Comparison of ENCODE assay signal across 1 cellular context in genomic region chr10:50622497-50623298, GRCh38.
TF ChIP-seq lines count a peak whose summit lies in the region.

No MANE protein-coding gene starts in this region.

TF ChIP-seq in HEK293, 187 proteins besides CTCF, POLR2A, EP300 and RAD21 (continued from another document and continues in another):
- TF ChIP-seq ZNF266 (tag by site-specific recombination; IDR thresholded peaks at IDR 0.05; ENCODE audit: low read depth) (no peak), FEZF1 (tag by site-specific recombination; IDR thresholded peaks at IDR 0.05) (no peak), ELK4 (IDR thresholded peaks at IDR 0.05; ENCODE audit: borderline replicate concordance, low read depth, low read length) (no peak), ZBTB7A (tag by site-specific recombination; IDR thresholded peaks at IDR 0.05; ENCODE audit: low read depth) (no peak), ZNF341 (tag by site-specific recombination; IDR thresholded peaks at IDR 0.05; ENCODE audit: low read depth) (0 out of 2 replicates have a peak, but pooled peaks have one; percentile 6), ZNF184 (tag by site-specific recombination; IDR thresholded peaks at IDR 0.05) (no peak), GLIS2 (tag by site-specific recombination; IDR thresholded peaks at IDR 0.05) (peak; percentile 89), ZIC2 (tag by site-specific recombination; IDR thresholded peaks at IDR 0.05) (peak; percentile 66), PBX3 (CRISPR knock-in tag; IDR thresholded peaks at IDR 0.05) (no peak), ZNF433 (tag by site-specific recombination; IDR thresholded peaks at IDR 0.05; ENCODE audit: low read depth) (no peak), ZNF169 (tag by site-specific recombination; IDR thresholded peaks at IDR 0.05) (no peak), SP3 (tag by site-specific recombination; IDR thresholded peaks at IDR 0.05) (no peak; the same call in 1 of the 2 replicates), ZNF670 (tag by site-specific recombination; IDR thresholded peaks at IDR 0.05; ENCODE audit: low read depth) (no peak), PRDM10 (tag by site-specific recombination; IDR thresholded peaks at IDR 0.05) (peak; percentile 68), ZNF549 (tag by site-specific recombination; IDR thresholded peaks at IDR 0.05) (no peak), ZBTB44 (tag by site-specific recombination; IDR thresholded peaks at IDR 0.05) (no peak), AEBP2 (tag by site-specific recombination; IDR thresholded peaks at IDR 0.05; ENCODE audit: borderline replicate concordance) (no peak), ZBTB1 (tag by site-specific recombination; IDR thresholded peaks at IDR 0.05) (no peak), ZNF324 (tag by site-specific recombination; IDR thresholded peaks at IDR 0.05) (no peak), PRDM1 (tag by site-specific recombination; IDR thresholded peaks at IDR 0.05) (peak; percentile 76), ZNF580 (tag by site-specific recombination; IDR thresholded peaks at IDR 0.05) (no peak), ZNF707 (tag by site-specific recombination; IDR thresholded peaks at IDR 0.05) (no peak), ZNF704 (tag by site-specific recombination; IDR thresholded peaks at IDR 0.05) (no peak), MEIS1 (CRISPR knock-in tag; IDR thresholded peaks at IDR 0.05; ENCODE audit: borderline replicate concordance) (no peak), ZNF18 (tag by site-specific recombination; IDR thresholded peaks at IDR 0.05) (no peak), ZNF37A (tag by site-specific recombination; IDR thresholded peaks at IDR 0.05) (no peak), ZNF658 (tag by site-specific recombination; IDR thresholded peaks at IDR 0.05) (no peak), ZNF132 (tag by site-specific recombination; IDR thresholded peaks at IDR 0.05; ENCODE audit: borderline replicate concordance) (no peak), ZBTB10 (tag by site-specific recombination; IDR thresholded peaks at IDR 0.05) (peak; percentile 37; the same call in 1 of the 2 replicates), REST (tag by site-specific recombination; IDR thresholded peaks at IDR 0.05) (0 out of 2 replicates have a peak, but pooled peaks have one; percentile 13), PATZ1 (tag by site-specific recombination; IDR thresholded peaks at IDR 0.05) (peak; percentile 63), ZNF645 (tag by site-specific recombination; IDR thresholded peaks at IDR 0.05) (no peak), ZNF530 (tag by site-specific recombination; IDR thresholded peaks at IDR 0.05; ENCODE audit: low read depth) (no peak), ZNF174 (tag by site-specific recombination; IDR thresholded peaks at IDR 0.05) (no peak)
